ENCODE assay signal across 8 cellular contexts in genomic region chr6:161228911-161229591, GRCh38. TPM values are rescaled to one million over a fixed set of nuclear protein-coding genes. Genes with fewer than 3 reads are reported as not detected.
DNase-seq lines count a peak whose midpoint lies in the region; ATAC-seq, FAIRE-seq and TF ChIP-seq lines count a peak whose summit lies in the region.

No MANE protein-coding gene starts in this region.

- no peaks in the 10 kb centered on the region for H3K27me3 Mint-ChIP-seq in Caco-2 (ENCODE audit: insufficient read depth, unreplicated experiment)

- TF ChIP-seq POLR2A in HCT116 (IDR thresholded peaks at IDR 0.05; ENCODE audit: borderline replicate concordance, extremely low read depth, insufficient read depth, insufficient read length), result no peak

- H3K27ac Mint-ChIP-seq in Caco-2 (ENCODE audit: unreplicated experiment), result peak overlapping the region; percentile 38

- BruUV-seq in Caco-2 (replicated peaks; lab: Mats Ljungman, UMichigan) (no TSS peak), HCT116 (replicated peaks; lab: Mats Ljungman, UMichigan) (no TSS peak)

- peak; percentile 96 for FAIRE-seq in RCC 7860 (lab: Jason Lieb, UNC)

- ATAC-seq in HCT116, result no peak
- no peak for ATAC-seq in GM19351 (IDR thresholded peaks at IDR 0.05; ENCODE audit: unreplicated experiment)
- no peak for ATAC-seq in left lobe of liver

- H3K27ac ChIP-seq in HCT116 (ENCODE audit: low read depth, low read length), result no peak overlapping the region

- no peaks in the 10 kb centered on the region for H3K9me2 ChIP-seq in HCT116 (ENCODE audit: insufficient read depth)

- H3K36me3 Mint-ChIP-seq in Caco-2 (ENCODE audit: insufficient read depth, unreplicated experiment), result no peaks in the 10 kb centered on the region

- no peaks in the 10 kb centered on the region for H3K27me3 ChIP-seq in Caco-2 (replicated peaks; ENCODE audit: control insufficient read depth, insufficient read depth, low read length)
- no peaks in the 10 kb centered on the region for H3K27me3 ChIP-seq in HCT116 (ENCODE audit: insufficient read depth, low read length)

- peak overlapping the region; percentile 26; the same call in 1 of the 2 replicates for H3K9ac ChIP-seq in HCT116 (ENCODE audit: low read length)

- no peak overlapping the region for H3K4me3 ChIP-seq in Caco-2 (ENCODE audit: low read depth, low read length)
- H3K4me3 ChIP-seq in HCT116 (replicated peaks in 1 of 2; ENCODE audit: low read depth in 1 of 2, low read length in 2 of 2), result no peak overlapping the region
- peak overlapping the region; percentile 40 for H3K4me3 ChIP-seq in epithelial cell of proximal tubule (ENCODE audit: low read depth, low read length)

- no peaks in the 10 kb centered on the region for H3K9me3 ChIP-seq in Caco-2
- no peaks in the 10 kb centered on the region for H3K9me3 ChIP-seq in HCT116 (ENCODE audit: control insufficient read depth in 1 of 2, insufficient read depth in 1 of 2, low read depth in 1 of 2, low read length in 2 of 2)

- POLR2A ChIA-PET in Caco-2 (lab: Charles Lee) (interaction anchor here (1.1 kb wide), 1 partner anchor 45 kb away, joined by 4 read pairs; no protein-coding TSS in a partner anchor), HCT116 (lab: Charles Lee) (no interaction called here)

- H3K36me3 ChIP-seq in Caco-2 (ENCODE audit: control insufficient read depth, insufficient read depth, low read length) (no peaks in the 10 kb centered on the region), HCT116 (ENCODE audit: control insufficient read depth in 1 of 2, insufficient read depth in 2 of 2, low read length in 2 of 2) (no peaks in the 10 kb centered on the region)

- CTCF ChIA-PET in Caco-2 (lab: Charles Lee) (interaction anchor here (0.7 kb wide), 1 partner anchor 22 kb away, joined by 4 read pairs; no protein-coding TSS in a partner anchor), HCT116 (lab: Charles Lee) (no interaction called here)

- no peak for TF ChIP-seq RAD21 in HCT116 (IDR thresholded peaks at IDR 0.05; ENCODE audit: low read depth)

- H4K20me1 ChIP-seq in HCT116 (ENCODE audit: insufficient read depth), result no peaks in the 10 kb centered on the region

- H2AFZ ChIP-seq in HCT116 (ENCODE audit: low read depth, low read length, poor library complexity, severe bottlenecking), result no peak overlapping the region

- peaks cover 11% of the 10 kb centered on the region for H3K9me3 Mint-ChIP-seq in Caco-2 (ENCODE audit: unreplicated experiment)

- H3K4me3 Mint-ChIP-seq in Caco-2 (ENCODE audit: unreplicated experiment), result peak overlapping the region; percentile 2

- intact Hi-C loops in Caco-2 (cut with micrococcal nuclease; ENCODE audit: unreplicated experiment) (loop anchor here (1.0 kb wide), 1 partner anchor 45 kb away; the partner anchor contains the start of gene AGPAT4), HCT116 (cut with micrococcal nuclease) (loop anchor here (5.0 kb wide), 1 partner anchor 88 kb away; no protein-coding TSS in a partner anchor)

- no peaks in the 10 kb centered on the region for H3K79me2 ChIP-seq in HCT116 (ENCODE audit: insufficient read depth, low read length)

- H3K4me1 ChIP-seq in Caco-2 (no peaks in the 10 kb centered on the region), HCT116 (ENCODE audit: control insufficient read depth in 1 of 2, insufficient read depth in 2 of 2, low read length in 2 of 2) (peaks cover 2 to 60% of the 10 kb centered on the region in 2 experiments)

- no peak for TF ChIP-seq CTCF in Caco-2 (IDR thresholded peaks at IDR 0.05; ENCODE audit: insufficient read depth in 1 of 2, low read depth in 1 of 2, low read length in 1 of 2, severe bottlenecking in 1 of 2, unreplicated experiment in 1 of 2)
- TF ChIP-seq CTCF in HCT116 (IDR thresholded peaks at IDR 0.05 in 2 of 3, conservative IDR thresholded peaks at IDR 0.05 in 1 of 3; ENCODE audit: borderline replicate concordance in 1 of 3, insufficient read depth in 1 of 3, low read depth in 2 of 3, low read length in 2 of 3), result no peak
- peak; percentile 9 for TF ChIP-seq CTCF in epithelial cell of proximal tubule (conservative IDR thresholded peaks at IDR 0.05; ENCODE audit: low read depth, low read length)

- RAD21 ChIA-PET in HCT116 (lab: Charles Lee; ENCODE audit: low non-redundant PET in 1 of 2, low total read pairs in 2 of 2, uncharacterized antibody in 2 of 2, unreplicated experiment in 2 of 2), result no interaction called here

- H3K4me2 ChIP-seq in HCT116 (ENCODE audit: low read length), result peak overlapping the region; percentile 37

- H3K4me1 Mint-ChIP-seq in Caco-2 (ENCODE audit: low read depth, unreplicated experiment), result peaks cover 14% of the 10 kb centered on the region

- DNase-seq in Caco-2 (peak in 1 of 2 experiments; percentile 8), HCT116 (ENCODE audit: low read depth, low spot score) (no peak), RCC 7860 (ENCODE audit: low spot score) (peak; percentile 93), epithelial cell of proximal tubule (ENCODE audit: low read depth) (peak; percentile 92), non-pigmented ciliary epithelial cell (ENCODE audit: low read depth) (peak; percentile 86), DMS53 (lab: John Stamatoyannopoulos, UW) (no peak), left lobe of liver (ENCODE audit: low spot score) (no peak)

TF ChIP-seq in HCT116, 20 proteins besides CTCF, POLR2A, EP300 and RAD21:
- peak; percentile 26; the same call in 1 of the 2 replicates for TF ChIP-seq FOSL1 (IDR thresholded peaks at IDR 0.05; ENCODE audit: low read depth)
- no peak for TF ChIP-seq ATF3 (IDR thresholded peaks at IDR 0.05)

RNA-seq across cellular contexts. Expression of gene AGPAT4, which starts 44.8 kb away (rescaled TPM):
- total RNA-seq in Caco-2 (2022) (9.2 and 12.0 TPM in 2 replicates), HCT116 (2021; ENCODE audit: unreplicated experiment) (15.5 TPM), epithelial cell of proximal tubule (8.6 and 12.2 TPM in 2 replicates), left lobe of liver (0.88 TPM)
- 9.6 and 13.4 TPM in 2 replicates for polyA plus RNA-seq in HCT116 (2012)

Comparison
In these comparisons a context has a peak if more than half of its experiments do, and no peak if none do; other contexts are left out.
1. DNase-seq: peak in RCC 7860 (single experiment), epithelial cell of proximal tubule (single experiment) and non-pigmented ciliary epithelial cell (single experiment); none in HCT116 (single experiment), DMS53 (single experiment) and left lobe of liver (single experiment).